ENCODE assay signal across 1 cellular context in genomic region chr2:146221826-146222225, GRCh38.
TF ChIP-seq lines count a peak whose summit lies in the region.

No MANE protein-coding gene starts in this region.

TF ChIP-seq in HepG2, 621 proteins besides CTCF, POLR2A, EP300 and RAD21 (continued from another document):
- TF ChIP-seq AKNA (CRISPR knock-in tag; IDR thresholded peaks at IDR 0.05; ENCODE audit: borderline replicate concordance) (no peak), TP53 (CRISPR knock-in tag; conservative IDR thresholded peaks at IDR 0.05) (no peak), ZFP36L1 (CRISPR knock-in tag; IDR thresholded peaks at IDR 0.05) (no peak), NPAS2 (CRISPR knock-in tag; IDR thresholded peaks at IDR 0.05; ENCODE audit: borderline replicate concordance) (no peak), ZNF274 (CRISPR knock-in tag; IDR thresholded peaks at IDR 0.05) (no peak), GATA4 (IDR thresholded peaks at IDR 0.05; ENCODE audit: borderline replicate concordance, low read depth) (no peak), MAFG (CRISPR knock-in tag; IDR thresholded peaks at IDR 0.05) (no peak), ZSCAN25 (CRISPR knock-in tag; IDR thresholded peaks at IDR 0.05) (no peak), RBM39 (IDR thresholded peaks at IDR 0.05; ENCODE audit: low read depth, low read length, poor library complexity, severe bottlenecking) (no peak), STAT5B (CRISPR knock-in tag; IDR thresholded peaks at IDR 0.05) (no peak)
- TF ChIP-seq, protein P1, sequence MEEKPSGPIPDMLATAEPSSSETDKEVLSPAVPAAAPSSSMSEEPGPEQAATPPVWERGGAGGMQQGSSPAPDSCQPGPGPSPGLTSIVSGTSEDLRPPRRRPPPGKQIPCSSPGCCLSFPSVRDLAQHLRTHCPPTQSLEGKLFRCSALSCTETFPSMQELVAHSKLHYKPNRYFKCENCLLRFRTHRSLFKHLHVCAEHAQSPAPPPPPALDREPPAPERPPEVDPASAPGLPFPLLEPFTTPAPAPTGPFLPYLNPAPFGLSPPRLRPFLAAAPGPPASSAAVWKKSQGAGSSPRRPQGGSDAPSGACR (CRISPR knock-in tag; IDR thresholded peaks at IDR 0.05), result no peak
- TF ChIP-seq, protein P2, sequence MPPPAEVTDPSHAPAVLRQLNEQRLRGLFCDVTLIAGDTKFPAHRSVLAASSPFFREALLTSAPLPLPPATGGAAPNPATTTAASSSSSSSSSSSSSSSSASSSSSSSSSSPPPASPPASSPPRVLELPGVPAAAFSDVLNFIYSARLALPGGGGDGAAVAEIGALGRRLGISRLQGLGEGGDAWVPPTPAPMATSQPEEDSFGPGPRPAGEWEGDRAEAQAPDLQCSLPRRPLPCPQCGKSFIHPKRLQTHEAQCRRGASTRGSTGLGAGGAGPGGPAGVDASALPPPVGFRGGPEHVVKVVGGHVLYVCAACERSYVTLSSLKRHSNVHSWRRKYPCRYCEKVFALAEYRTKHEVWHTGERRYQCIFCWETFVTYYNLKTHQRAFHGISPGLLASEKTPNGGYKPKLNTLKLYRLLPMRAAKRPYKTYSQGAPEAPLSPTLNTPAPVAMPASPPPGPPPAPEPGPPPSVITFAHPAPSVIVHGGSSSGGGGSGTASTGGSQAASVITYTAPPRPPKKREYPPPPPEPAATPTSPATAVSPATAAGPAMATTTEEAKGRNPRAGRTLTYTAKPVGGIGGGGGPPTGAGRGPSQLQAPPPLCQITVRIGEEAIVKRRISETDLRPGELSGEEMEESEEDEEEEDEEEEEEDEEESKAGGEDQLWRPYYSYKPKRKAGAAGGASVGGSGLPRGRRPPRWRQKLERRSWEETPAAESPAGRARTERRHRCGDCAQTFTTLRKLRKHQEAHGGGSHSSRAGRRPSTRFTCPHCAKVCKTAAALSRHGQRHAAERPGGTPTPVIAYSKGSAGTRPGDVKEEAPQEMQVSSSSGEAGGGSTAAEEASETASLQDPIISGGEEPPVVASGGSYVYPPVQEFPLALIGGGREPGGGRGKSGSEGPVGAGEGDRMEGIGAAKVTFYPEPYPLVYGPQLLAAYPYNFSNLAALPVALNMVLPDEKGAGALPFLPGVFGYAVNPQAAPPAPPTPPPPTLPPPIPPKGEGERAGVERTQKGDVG (CRISPR knock-in tag; IDR thresholded peaks at IDR 0.05; ENCODE audit: borderline replicate concordance), result no peak
- TF ChIP-seq, protein P3, sequence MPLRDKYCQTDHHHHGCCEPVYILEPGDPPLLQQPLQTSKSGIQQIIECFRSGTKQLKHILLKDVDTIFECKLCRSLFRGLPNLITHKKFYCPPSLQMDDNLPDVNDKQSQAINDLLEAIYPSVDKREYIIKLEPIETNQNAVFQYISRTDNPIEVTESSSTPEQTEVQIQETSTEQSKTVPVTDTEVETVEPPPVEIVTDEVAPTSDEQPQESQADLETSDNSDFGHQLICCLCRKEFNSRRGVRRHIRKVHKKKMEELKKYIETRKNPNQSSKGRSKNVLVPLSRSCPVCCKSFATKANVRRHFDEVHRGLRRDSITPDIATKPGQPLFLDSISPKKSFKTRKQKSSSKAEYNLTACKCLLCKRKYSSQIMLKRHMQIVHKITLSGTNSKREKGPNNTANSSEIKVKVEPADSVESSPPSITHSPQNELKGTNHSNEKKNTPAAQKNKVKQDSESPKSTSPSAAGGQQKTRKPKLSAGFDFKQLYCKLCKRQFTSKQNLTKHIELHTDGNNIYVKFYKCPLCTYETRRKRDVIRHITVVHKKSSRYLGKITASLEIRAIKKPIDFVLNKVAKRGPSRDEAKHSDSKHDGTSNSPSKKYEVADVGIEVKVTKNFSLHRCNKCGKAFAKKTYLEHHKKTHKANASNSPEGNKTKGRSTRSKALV (CRISPR knock-in tag; IDR thresholded peaks at IDR 0.05), result no peak
- TF ChIP-seq, protein P4, sequence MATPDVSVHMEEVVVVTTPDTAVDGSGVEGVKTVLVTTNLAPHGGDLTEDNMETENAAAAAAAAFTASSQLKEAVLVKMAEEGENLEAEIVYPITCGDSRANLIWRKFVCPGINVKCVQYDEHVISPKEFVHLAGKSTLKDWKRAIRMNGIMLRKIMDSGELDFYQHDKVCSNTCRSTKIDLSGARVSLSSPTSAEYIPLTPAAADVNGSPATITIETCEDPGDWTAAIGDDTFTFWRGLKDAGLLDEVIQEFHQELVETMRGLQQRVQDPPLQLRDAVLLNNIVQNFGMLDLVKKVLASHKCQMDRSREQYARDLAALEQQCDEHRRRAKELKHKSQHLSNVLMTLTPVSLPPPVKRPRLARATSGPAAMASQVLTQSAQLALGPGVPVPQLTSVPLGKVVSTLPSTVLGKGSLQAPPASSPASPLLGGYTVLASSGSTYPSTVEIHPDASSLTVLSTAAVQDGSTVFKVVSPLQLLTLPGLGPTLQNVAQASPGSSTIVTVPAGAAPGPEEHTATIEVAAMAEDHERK (CRISPR knock-in tag; IDR thresholded peaks at IDR 0.05; ENCODE audit: low read depth), result no peak
